ENCODE assay signal across 31 cellular contexts in the genomic region with DNA sequence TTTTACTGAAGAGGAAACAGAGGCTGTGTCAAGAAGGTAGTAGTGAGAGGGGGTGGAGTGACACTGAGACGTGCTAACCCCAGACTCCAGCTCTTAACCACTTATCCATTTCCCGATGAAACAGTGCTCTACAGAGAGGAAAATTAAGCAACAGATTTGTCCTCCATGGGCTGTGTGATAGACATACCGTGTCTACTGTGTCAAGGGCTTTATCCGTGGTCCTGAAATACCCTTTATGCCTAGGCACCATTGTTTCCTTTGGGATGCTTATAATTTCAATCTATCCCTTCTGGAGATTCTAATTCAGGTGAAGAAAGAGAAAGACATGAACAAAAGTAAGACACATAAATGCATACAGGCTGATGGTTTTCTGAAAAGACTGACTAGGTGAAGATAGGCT.
"Had no signal": no experiment of that assay in that cellular context is flagged by ENCODE, and none has a peak within 500 bp of the region (broad histone marks: within the 10 kb centered on the region; RNA-seq: fewer than 3 reads in every experiment).

No MANE protein-coding gene starts in this region.

- H3K36me3 ChIP-seq: left lung, lower lobe of right lung, neural progenitor cell, neutrophil, right atrium auricular region, stomach, thyroid gland, transverse colon, upper lobe of left lung, vagina had no signal

- H3K4me1 ChIP-seq: left lung, parathyroid adenoma, right atrium auricular region, stomach, testis, thyroid gland, transverse colon, vagina had no signal

- H3K4me3 ChIP-seq: left lung, lower lobe of right lung, neural progenitor cell, right atrium auricular region, skin epidermis, stomach, testis, thyroid gland, transverse colon, upper lobe of left lung, vagina had no signal

- H3K27ac ChIP-seq: left lung, lower lobe of right lung, neural progenitor cell, neutrophil, parathyroid adenoma, right atrium auricular region, skin epidermis, stomach, testis, thyroid gland, transverse colon, upper lobe of left lung, vagina had no signal

- H3K27me3 ChIP-seq: left lung, neural progenitor cell, neutrophil, right atrium auricular region, testis, thyroid gland, transverse colon, upper lobe of left lung, vagina had no signal

- H3K79me2 ChIP-seq: parathyroid adenoma had no signal

- H3K4me3 Mint-ChIP-seq: naive thymus-derived CD8-positive, alpha-beta T cell; nephron progenitor cell; neural progenitor cell; stimulated activated naive B cell treated with anti-CD40 and anti-IgM and Interleukin-4, amounts not matched to agents 10 μg/mL and 1 μg/mL and 100 μg/mL, for 72 hours had no signal

- H3K4me2 ChIP-seq: neural progenitor cell had no signal

- H2AFZ ChIP-seq: neural progenitor cell, parathyroid adenoma had no signal

- H3K9me3 ChIP-seq: left lung, lower lobe of right lung, neutrophil, right atrium auricular region, testis, thyroid gland, transverse colon, upper lobe of left lung, vagina had no signal

- H3K36me3 Mint-ChIP-seq: neural progenitor cell; stimulated activated naive B cell treated with anti-CD40 and anti-IgM and Interleukin-4, amounts not matched to agents 10 μg/mL and 1 μg/mL and 100 μg/mL, for 72 hours had no signal

- FAIRE-seq: islet of Langerhans, kidney had no signal

- H3K27ac Mint-ChIP-seq: immature natural killer cell; naive thymus-derived CD8-positive, alpha-beta T cell; nephron progenitor cell; neural progenitor cell; progenitor cell of endocrine pancreas; stimulated activated naive B cell treated with anti-CD40 and anti-IgM and Interleukin-4, amounts not matched to agents 10 μg/mL and 1 μg/mL and 100 μg/mL, for 72 hours had no signal

- DNase-seq: hypothalamus; immature natural killer cell; kidney; left colon; left lung; lower lobe of right lung; mammary epithelial cell; mesenchymal stem cell; naive thymus-derived CD8-positive, alpha-beta T cell; nephron progenitor cell; occipital lobe; stimulated activated CD4-positive, alpha-beta T cell treated with anti-CD3 and anti-CD28 coated beads, Interleukin-12 subunit alpha, Interleukin-12 subunit beta, amount 100 ng/mL, for 4 hours; stimulated activated CD4-positive, alpha-beta T cell treated with anti-CD3 and anti-CD28 coated beads, Interleukin-15, amount 100 ng/mL, for 24 hours; stimulated activated CD4-positive, alpha-beta T cell treated with anti-CD3 and anti-CD28 coated beads, Interleukin-2, amount 100 ng/mL, for 24 hours; stimulated activated CD4-positive, alpha-beta T cell treated with anti-CD3 and anti-CD28 coated beads, Interleukin-4, amount 100 ng/mL, for 1 hour; stimulated activated naive B cell treated with anti-CD40 and anti-IgM and Interleukin-4, amounts not matched to agents 10 μg/mL and 1 μg/mL and 100 μg/mL, for 72 hours; stimulated activated naive CD8-positive, alpha-beta T cell treated with anti-CD3 and anti-CD28 coated beads, Interleukin-15, Interleukin-2, amounts not matched to agents 100 U/mL and 50 U/mL, for 24 hours; stomach; testis; thyroid gland; transverse colon; upper lobe of left lung had no signal

- H3K4me1 Mint-ChIP-seq: stimulated activated naive B cell treated with anti-CD40 and anti-IgM and Interleukin-4, amounts not matched to agents 10 μg/mL and 1 μg/mL and 100 μg/mL, for 72 hours had no signal

- ATAC-seq: left colon; left lung; lower lobe of right lung; naive thymus-derived CD8-positive, alpha-beta T cell; sciatic nerve; stimulated activated naive B cell treated with anti-CD40 and anti-IgM and Interleukin-4, amounts not matched to agents 10 μg/mL and 1 μg/mL and 100 μg/mL, for 72 hours; stimulated activated naive CD8-positive, alpha-beta T cell treated with anti-CD3 and anti-CD28 coated beads, Interleukin-15, Interleukin-2, amounts not matched to agents 100 U/mL and 50 U/mL, for 24 hours had no signal

- H3K9ac ChIP-seq: neural progenitor cell, parathyroid adenoma had no signal
